16 cellular contexts compared by ENCODE assay signal in the genomic region with DNA sequence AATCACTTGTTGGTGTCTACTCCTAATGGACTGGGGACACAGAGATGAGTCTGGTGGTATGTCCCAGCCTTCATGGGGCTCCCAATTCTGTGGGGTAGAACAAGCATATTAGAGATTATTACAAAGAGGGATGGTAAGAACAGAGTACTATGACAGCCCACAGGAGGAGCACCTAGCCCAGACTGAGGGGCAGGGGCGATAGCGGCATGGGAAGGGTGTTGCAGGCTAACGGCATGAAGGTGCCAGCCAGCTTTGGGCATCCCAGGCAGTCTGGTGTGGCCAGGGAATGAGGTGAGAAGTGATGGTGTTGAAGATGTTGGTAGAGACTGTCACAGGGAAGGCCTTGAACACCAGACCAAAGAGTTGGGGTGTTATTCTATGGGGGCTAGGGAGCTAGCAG.
A peak's percentile ranks its signal among the peaks of the same experiment; 100 is the strongest.
DNase-seq lines count a peak whose midpoint lies in the region; ATAC-seq and TF ChIP-seq lines count a peak whose summit lies in the region.
"Had no signal": no experiment of that assay in that cellular context is flagged by ENCODE, and none has a peak within 500 bp of the region (broad histone marks: within the 10 kb centered on the region; RNA-seq: fewer than 3 reads in every experiment).

No MANE protein-coding gene starts in this region.

- no peaks in the 10 kb centered on the region for H4K20me1 ChIP-seq in hepatocyte (ENCODE audit: insufficient read depth, poor library complexity, severe bottlenecking)

- no peak overlapping the region for H3K9ac ChIP-seq in neuronal stem cell (ENCODE audit: low read depth, low read length, poor library complexity)

- H2BK120ac ChIP-seq in neuronal stem cell (ENCODE audit: low read depth, low read length) = no peak overlapping the region

- H3K23ac ChIP-seq in neuronal stem cell (ENCODE audit: low read depth, low read length, poor library complexity) = no peak overlapping the region

- no peaks in the 10 kb centered on the region for H3K79me2 ChIP-seq in hepatocyte

- H3K79me1 ChIP-seq in neuronal stem cell (ENCODE audit: low read depth, low read length) = no peaks in the 10 kb centered on the region

- H3K27ac Mint-ChIP-seq in endothelial cell (ENCODE audit: unreplicated experiment) = peak overlapping the region; percentile 10
- H3K27ac Mint-ChIP-seq: CD14-positive monocyte had no signal

- no peak overlapping the region for H2BK15ac ChIP-seq in neuronal stem cell (ENCODE audit: low read length)

- H3K36me3 ChIP-seq in neuronal stem cell (replicated peaks in 1 of 2; ENCODE audit: control insufficient read depth in 2 of 2, insufficient read depth in 2 of 2, low read length in 2 of 2) (no peaks in the 10 kb centered on the region), transverse colon (no peaks in the 10 kb centered on the region), hepatocyte (replicated peaks; ENCODE audit: insufficient read depth, low read depth) (no peaks in the 10 kb centered on the region)

- WGBS in neuronal stem cell (ENCODE audit: extremely low coverage in 2 of 2, insufficient read length in 2 of 2, insufficient replicate concordance in 1 of 2), 2 donors = no CpG with 5 or more reads among the region's 3 CpGs
- 80 to 91% methylated on average over 2 to 3 of the region's 3 CpGs for WGBS in transverse colon (ENCODE audit: low coverage in 1 of 2), 2 donors
- 94% methylated on average over 3 of the region's 3 CpGs for whole genome bisulfite sequencing in hepatocyte (ENCODE audit: low lambda C conversion rate, missing lambda C conversion rate)

- in situ Hi-C loops in transverse colon (cut with MboI; ENCODE audit: low pct_ligation_motif_present in 1 of 4, low pct_unique_long_range_greater_than_20kb in 1 of 4, low sequenced_read_pairs in 3 of 4) = no loop called here

- no peak overlapping the region for H4K91ac ChIP-seq in neuronal stem cell (ENCODE audit: low read depth, low read length, poor library complexity)

- TF ChIP-seq CTCF in endothelial cell (IDR thresholded peaks at IDR 0.05; ENCODE audit: unreplicated experiment) (no peak), transverse colon (IDR thresholded peaks at IDR 0.05) (no peak), hepatocyte (IDR thresholded peaks at IDR 0.05; ENCODE audit: poor library complexity) (no peak)

- H3K9me3 ChIP-seq in neuronal stem cell (replicated peaks in 1 of 2; ENCODE audit: control insufficient read depth in 2 of 2, insufficient read depth in 1 of 2, low read depth in 1 of 2, low read length in 2 of 2) (peaks cover 0 to 5% of the 10 kb centered on the region in 2 donors), transverse colon (no peaks in the 10 kb centered on the region), hepatocyte (ENCODE audit: low read depth) (no peaks in the 10 kb centered on the region)

- TF ChIP-seq POLR2A in transverse colon (IDR thresholded peaks at IDR 0.05) = no peak

- peak overlapping the region; percentile 35 for H3K18ac ChIP-seq in neuronal stem cell (ENCODE audit: low read length)

- H2BK12ac ChIP-seq in neuronal stem cell (ENCODE audit: low read length) = peak overlapping the region; percentile 36

- H3K27ac ChIP-seq in neuronal stem cell (replicated peaks; ENCODE audit: low read length) (no peak overlapping the region), transverse colon (peak overlapping the region; percentile 17 to 85 (median 65)), hepatocyte (no peak overlapping the region)

- H3K4me3 ChIP-seq in neuronal stem cell (ENCODE audit: low read length in 2 of 2) (no peak overlapping the region), transverse colon (no peak overlapping the region), hepatocyte (no peak overlapping the region)

- H3K27me3 Mint-ChIP-seq in endothelial cell (ENCODE audit: unreplicated experiment) = no peaks in the 10 kb centered on the region

- no peak overlapping the region for H2BK5ac ChIP-seq in neuronal stem cell (ENCODE audit: low read length)

- H3K4me3 Mint-ChIP-seq in endothelial cell (ENCODE audit: unreplicated experiment) = no peak overlapping the region
- H3K4me3 Mint-ChIP-seq: CD14-positive monocyte had no signal

- TF ChIP-seq EP300 in transverse colon (IDR thresholded peaks at IDR 0.05; ENCODE audit: low read depth) = no peak

- no peak overlapping the region for H3K4ac ChIP-seq in neuronal stem cell (ENCODE audit: low read length)

- H3K9me3 Mint-ChIP-seq in endothelial cell (ENCODE audit: unreplicated experiment) = no peaks in the 10 kb centered on the region
- H3K9me3 Mint-ChIP-seq: CD14-positive monocyte had no signal

- intact Hi-C loops in transverse colon (cut with DNase I; ENCODE audit: low total_unique reads) = no loop called here

- no peaks in the 10 kb centered on the region for H3K36me3 Mint-ChIP-seq in endothelial cell (ENCODE audit: low read depth, unreplicated experiment)
- H3K36me3 Mint-ChIP-seq: CD14-positive monocyte had no signal

- H2AFZ ChIP-seq in neuronal stem cell (ENCODE audit: low read length) (no peak overlapping the region), hepatocyte (no peak overlapping the region)

- H3K4me1 Mint-ChIP-seq in endothelial cell (ENCODE audit: unreplicated experiment) = no peaks in the 10 kb centered on the region
- H3K4me1 Mint-ChIP-seq: CD14-positive monocyte had no signal

- no peak for ATAC-seq in GM21423 (IDR thresholded peaks at IDR 0.05; ENCODE audit: unreplicated experiment)

- H3K4me1 ChIP-seq in neuronal stem cell (ENCODE audit: control insufficient read depth in 2 of 2, insufficient read depth in 1 of 2, low read depth in 1 of 2, low read length in 2 of 2) = peaks cover 0 to 7% of the 10 kb centered on the region in 2 donors
- H3K4me1 ChIP-seq in transverse colon = peaks cover 0 to 13% (median 9%) of the 10 kb centered on the region in 4 donors
- peaks cover 11% of the 10 kb centered on the region for H3K4me1 ChIP-seq in hepatocyte (ENCODE audit: insufficient read depth)

- H3K4me2 ChIP-seq in neuronal stem cell (ENCODE audit: insufficient read depth, low read length, poor library complexity, severe bottlenecking) (no peak overlapping the region), hepatocyte (no peak overlapping the region)

- H3K27me3 ChIP-seq in neuronal stem cell (ENCODE audit: control insufficient read depth in 3 of 3, insufficient read depth in 3 of 3, low read depth in 1 of 3, low read length in 3 of 3) = no peaks in the 10 kb centered on the region
- no peaks in the 10 kb centered on the region for H3K27me3 ChIP-seq in transverse colon
- no peaks in the 10 kb centered on the region for H3K27me3 ChIP-seq in hepatocyte

- DNase-seq in activated CD8-positive, alpha-beta memory T cell treated with anti-CD3 and anti-CD28 coated beads, Interleukin-2, amount 50 U/mL, for 48 hours = peak; percentile 28
- DNase-seq in endothelial cell (ENCODE audit: low spot score) (no peak), neuronal stem cell (ENCODE audit: low spot score) (no peak), transverse colon (no peak), GDM1 (lab: John Stamatoyannopoulos, UW) (no peak), hepatocyte (ENCODE audit: low spot score) (no peak)
- DNase-seq: ACHN, AML-193, DMS 273 treated with DMSO at 0.1 percent for 48 hours, H7, NCI-H1048, NCI-H2081 treated with DMSO at 0.1 percent for 48 hours, NCI-H2227 treated with DMSO at 0.1 percent for 48 hours, NCI-H524 had no signal

- no peak overlapping the region for H3K14ac ChIP-seq in neuronal stem cell (ENCODE audit: low read length)

- H4K8ac ChIP-seq in neuronal stem cell (ENCODE audit: low read depth, low read length) = no peak overlapping the region

- H2AK5ac ChIP-seq in neuronal stem cell (ENCODE audit: low read depth, low read length) = peak overlapping the region; percentile 95

- H3K9me2 ChIP-seq in hepatocyte (replicated peaks; ENCODE audit: insufficient read depth) = no peaks in the 10 kb centered on the region

Comparison
In these comparisons a context has a peak if more than half of its experiments do, and no peak if none do; other contexts are left out.
1. H3K27ac ChIP-seq: peak in transverse colon (4 of 4); none in neuronal stem cell (single experiment) and hepatocyte (single experiment).